ENCODE assay signal across 10 cellular contexts in genomic region chr12:108335349-108336119, GRCh38. TPM values are rescaled to one million over a fixed set of nuclear protein-coding genes. Genes with fewer than 3 reads are reported as not detected.
DNase-seq lines count a peak whose midpoint lies in the region; ATAC-seq, FAIRE-seq and TF ChIP-seq lines count a peak whose summit lies in the region.
"Had no signal": no experiment of that assay in that cellular context is flagged by ENCODE, and none has a peak within 500 bp of the region (broad histone marks: within the 10 kb centered on the region; RNA-seq: fewer than 3 reads in every experiment).

No MANE protein-coding gene starts in this region.

- TF ChIP-seq EP300 in HepG2 (IDR thresholded peaks at IDR 0.05; ENCODE audit: low read depth in 2 of 2, low read length in 2 of 2) (no peak), HepG2 (CRISPR knock-in tag; IDR thresholded peaks at IDR 0.05; ENCODE audit: borderline replicate concordance) (no peak)

- intact Hi-C loops in HepG2 (cut with micrococcal nuclease; ENCODE audit: unreplicated experiment), result no loop called here

- H4K20me1 ChIP-seq in HepG2 (ENCODE audit: insufficient read depth, low read length), result no peaks in the 10 kb centered on the region

- no peaks in the 10 kb centered on the region for H3K79me2 ChIP-seq in HepG2 (ENCODE audit: insufficient read depth, low read length)

- ATAC-seq in HG03159 (IDR thresholded peaks at IDR 0.05; ENCODE audit: unreplicated experiment) (peak; percentile 67), HepG2 (no peak)

- in situ Hi-C loops in HepG2 (cut with HindIII; ENCODE audit: extremely low pct_ligation_motif_present, low pct_unique_long_range_greater_than_20kb), result no loop called here

- H3K4me3 ChIP-seq in HepG2 (replicated peaks in 1 of 3; ENCODE audit: insufficient read depth in 1 of 3, low read depth in 2 of 3, low read length in 3 of 3), result no peak overlapping the region

- DNase-seq in GM12892 (ENCODE audit: insufficient read length) (peak; percentile 39), GM20000 (ENCODE audit: low spot score) (peak; percentile 72), HepG2 (ENCODE audit: low spot score) (no peak), ureter (ENCODE audit: low spot score) (no peak), LoVo (ENCODE audit: low spot score) (no peak), NCI-H446 (lab: John Stamatoyannopoulos, UW) (no peak)
- no peak for DNase-seq in stimulated activated CD4-positive, alpha-beta T cell treated with anti-CD3 and anti-CD28 coated beads, Interleukin-2, amount 100 ng/mL, for 48 hours
- DNase-seq: AML-193; stimulated activated naive CD4-positive, alpha-beta T cell treated with Interleukin-2 at 50 U/mL for 16 hours had no signal

- FAIRE-seq in GM12892 (lab: Jason Lieb, UNC), result peak; percentile 87
- FAIRE-seq in HepG2 (lab: Jason Lieb, UNC), result no peak

- no peak overlapping the region for H3K9ac ChIP-seq in HepG2 (ENCODE audit: insufficient read depth, low read depth, low read length)

- TF ChIP-seq CTCF in GM20000 (IDR thresholded peaks at IDR 0.05; ENCODE audit: extremely low read depth, missing control alignments) (no peak), HepG2 (CRISPR knock-in tag; IDR thresholded peaks at IDR 0.05) (no peak)

- no peak overlapping the region for H3K4me2 ChIP-seq in HepG2 (ENCODE audit: low read depth, low read length)

- peaks cover 5 to 24% of the 10 kb centered on the region in 2 experiments; a peak in 4 of 5 replicates for H3K27me3 ChIP-seq in HepG2 (ENCODE audit: control insufficient read depth in 1 of 2, insufficient read depth in 2 of 2, low read length in 2 of 2)

- H3K27ac ChIP-seq in HepG2 (ENCODE audit: extremely low read length, insufficient read depth, low read length), result no peak overlapping the region

- CTCF ChIA-PET in HepG2 (lab: Yijun Ruan, JAX; ENCODE audit: low intra/inter-chr PET ratio, low total read pairs), result no interaction called here

- no peak overlapping the region for H2AFZ ChIP-seq in HepG2 (ENCODE audit: low read length)

- no TSS peak for BruUV-seq in HepG2 (replicated peaks; lab: Mats Ljungman, UMichigan)

- no peaks in the 10 kb centered on the region for H3K4me1 ChIP-seq in HepG2 (ENCODE audit: insufficient read depth, low read length)

- POLR2A ChIA-PET in HepG2 (lab: Yijun Ruan, JAX), result no interaction called here

- H3K9me3 ChIP-seq in HepG2 (ENCODE audit: low read length), result no peaks in the 10 kb centered on the region

- WGBS in HepG2 (ENCODE audit: low lambda C conversion rate), result 15% methylated on average over 4 of the region's 4 CpGs

- no peak for TF ChIP-seq POLR2A in GM12892 (IDR thresholded peaks at IDR 0.05; ENCODE audit: low read depth, low read length)
- TF ChIP-seq POLR2A in HepG2 (IDR thresholded peaks at IDR 0.05; ENCODE audit: insufficient read depth in 1 of 2, low read depth in 2 of 2, low read length in 2 of 2), result no peak

- TF ChIP-seq RAD21 in HepG2 (CRISPR knock-in tag; IDR thresholded peaks at IDR 0.05), result no peak

- H3K36me3 ChIP-seq in HepG2 (replicated peaks in 1 of 2; ENCODE audit: control insufficient read depth in 1 of 2, insufficient read depth in 2 of 2, low read length in 2 of 2), result no peaks in the 10 kb centered on the region

TF ChIP-seq in HepG2, 621 proteins besides CTCF, POLR2A, EP300 and RAD21:
- TF ChIP-seq ZNF75D (CRISPR knock-in tag; IDR thresholded peaks at IDR 0.05; ENCODE audit: borderline replicate concordance) (no peak), ZNF652 (CRISPR knock-in tag; IDR thresholded peaks at IDR 0.05; ENCODE audit: borderline replicate concordance, low read depth) (no peak), DRAP1 (CRISPR knock-in tag; IDR thresholded peaks at IDR 0.05) (no peak), ZNF253 (CRISPR knock-in tag; IDR thresholded peaks at IDR 0.05; ENCODE audit: borderline replicate concordance) (no peak), ZNF12 (CRISPR knock-in tag; IDR thresholded peaks at IDR 0.05) (peak; percentile 80), TSC22D2 (CRISPR knock-in tag; IDR thresholded peaks at IDR 0.05; ENCODE audit: borderline replicate concordance) (no peak), DR1 (CRISPR knock-in tag; IDR thresholded peaks at IDR 0.05) (no peak), TARDBP (CRISPR knock-in tag; IDR thresholded peaks at IDR 0.05) (no peak), SRSF4 (IDR thresholded peaks at IDR 0.05; ENCODE audit: low read depth, low read length, poor library complexity, severe bottlenecking) (no peak), ZSCAN12 (CRISPR knock-in tag; IDR thresholded peaks at IDR 0.05) (no peak), PAWR (CRISPR knock-in tag; IDR thresholded peaks at IDR 0.05; ENCODE audit: borderline replicate concordance) (no peak), ZFP62 (CRISPR knock-in tag; IDR thresholded peaks at IDR 0.05) (no peak), CERS6 (CRISPR knock-in tag; IDR thresholded peaks at IDR 0.05) (no peak), NRL (CRISPR knock-in tag; IDR thresholded peaks at IDR 0.05; ENCODE audit: borderline replicate concordance) (no peak), ZNF773 (CRISPR knock-in tag; IDR thresholded peaks at IDR 0.05; ENCODE audit: borderline replicate concordance) (no peak), RBAK (CRISPR knock-in tag; IDR thresholded peaks at IDR 0.05) (peak; percentile 85; the same call in 1 of the 2 replicates), TOPORS (CRISPR knock-in tag; IDR thresholded peaks at IDR 0.05) (no peak)
- TF ChIP-seq, protein P1, sequence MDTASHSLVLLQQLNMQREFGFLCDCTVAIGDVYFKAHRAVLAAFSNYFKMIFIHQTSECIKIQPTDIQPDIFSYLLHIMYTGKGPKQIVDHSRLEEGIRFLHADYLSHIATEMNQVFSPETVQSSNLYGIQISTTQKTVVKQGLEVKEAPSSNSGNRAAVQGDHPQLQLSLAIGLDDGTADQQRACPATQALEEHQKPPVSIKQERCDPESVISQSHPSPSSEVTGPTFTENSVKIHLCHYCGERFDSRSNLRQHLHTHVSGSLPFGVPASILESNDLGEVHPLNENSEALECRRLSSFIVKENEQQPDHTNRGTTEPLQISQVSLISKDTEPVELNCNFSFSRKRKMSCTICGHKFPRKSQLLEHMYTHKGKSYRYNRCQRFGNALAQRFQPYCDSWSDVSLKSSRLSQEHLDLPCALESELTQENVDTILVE (CRISPR knock-in tag; IDR thresholded peaks at IDR 0.05), result no peak

RNA-seq across cellular contexts. Expression of gene CMKLR1, which starts 3.6 kb away (rescaled TPM):
- polyA plus RNA-seq in GM12892 (2012; ENCODE audit: missing spikeins), result 8.0 TPM
- not detected in 2 replicates for total RNA-seq in HepG2 (2016; rRNA removed; fragmentation: Illumina TruSeq; extraction: Trizol)
- not detected in 2 replicates for total RNA-seq in HepG2 (2016; cell fraction: cytosol; rRNA removed; fragmentation: Illumina TruSeq; extraction: Trizol; ENCODE audit: low read depth)
- not detected in 2 replicates for total RNA-seq in HepG2 (2016; cell fraction: insoluble cytoplasmic fraction; rRNA removed; fragmentation: Illumina TruSeq; extraction: Trizol)
- not detected in 2 replicates for total RNA-seq in HepG2 (2016; cell fraction: membrane; rRNA removed; fragmentation: Illumina TruSeq; extraction: Trizol)
- total RNA-seq in HepG2 (2016; cell fraction: nucleus; rRNA removed; fragmentation: Illumina TruSeq; extraction: Trizol), result not detected in 2 replicates
- polyA plus RNA-seq in HepG2 (2011; rRNA removed), result not detected in 2 replicates
- 0.03 TPM in 1 of 2 replicates, not detected in the other for polyA plus RNA-seq in HepG2 (2011; cell fraction: cytosol; rRNA removed)
- not detected in 2 replicates for polyA plus RNA-seq in HepG2 (2011; cell fraction: nucleus; rRNA removed)
- polyA plus RNA-seq in HepG2 (2012), result not detected in 2 replicates
- not detected in 2 replicates for polyA plus RNA-seq in HepG2 (2016; cell fraction: cytosol; fragmentation: Illumina TruSeq; extraction: Trizol; ENCODE audit: low read depth)
- polyA plus RNA-seq in HepG2 (2016; cell fraction: insoluble cytoplasmic fraction; fragmentation: Illumina TruSeq; extraction: Trizol; ENCODE audit: low read depth), result not detected in 2 replicates
- not detected in 2 replicates for polyA plus RNA-seq in HepG2 (2016; cell fraction: membrane; fragmentation: Illumina TruSeq; extraction: Trizol; ENCODE audit: low read depth)
- polyA plus RNA-seq in HepG2 (2016; cell fraction: nucleus; fragmentation: Illumina TruSeq; extraction: Trizol; ENCODE audit: insufficient read depth, low read depth), result not detected in 2 replicates
- not detected in 2 replicates for polyA minus RNA-seq in HepG2 (2011; rRNA and poly(A)+ RNA removed; ENCODE audit: low replicate concordance)
- polyA minus RNA-seq in HepG2 (2011; cell fraction: cytosol; rRNA and poly(A)+ RNA removed), result not detected in 2 replicates
- polyA minus RNA-seq in HepG2 (2011; cell fraction: nucleus; rRNA and poly(A)+ RNA removed), result not detected in 2 replicates
- 5.2 TPM for total RNA-seq in ureter

Comparison
In these comparisons a context has a peak if more than half of its experiments do, and no peak if none do; other contexts are left out.
1. DNase-seq: peak in GM12892 (single experiment) and GM20000 (single experiment); none in HepG2 (single experiment), ureter (single experiment), LoVo (single experiment), NCI-H446 (0 of 2) and stimulated activated CD4-positive, alpha-beta T cell treated with anti-CD3 and anti-CD28 coated beads, Interleukin-2, amount 100 ng/mL, for 48 hours (0 of 2).